ENCODE assay signal across 29 cellular contexts in the genomic region with DNA sequence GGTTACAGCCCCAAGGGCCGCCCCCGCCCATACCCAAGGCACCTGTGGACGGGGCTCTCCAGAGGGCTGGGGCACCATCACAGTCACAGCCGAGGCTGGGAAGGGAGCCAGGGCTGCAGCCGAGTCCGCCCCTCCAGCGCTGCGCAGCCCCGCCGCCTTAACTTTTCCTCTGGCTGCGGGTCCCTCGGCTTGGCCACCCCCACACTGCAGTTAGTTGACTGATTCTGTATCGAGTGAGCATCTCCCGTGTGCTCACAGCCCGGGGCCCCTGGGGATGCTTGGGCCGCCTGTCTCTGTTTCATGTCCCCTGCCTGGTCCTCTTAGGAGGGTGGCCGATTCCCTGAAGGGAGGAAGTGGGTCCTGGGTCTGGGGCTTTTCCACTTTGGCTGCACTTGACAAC. TPM values are rescaled to one million over a fixed set of nuclear protein-coding genes. Genes with fewer than 3 reads are reported as not detected.
DNase-seq lines count a peak whose midpoint lies in the region; ATAC-seq, FAIRE-seq and TF ChIP-seq lines count a peak whose summit lies in the region.
"Had no signal": no experiment of that assay in that cellular context is flagged by ENCODE, and none has a peak within 500 bp of the region (broad histone marks: within the 10 kb centered on the region; RNA-seq: fewer than 3 reads in every experiment).

No MANE protein-coding gene starts in this region.

- in situ Hi-C loops in HepG2 (cut with HindIII; ENCODE audit: extremely low pct_ligation_motif_present, low pct_unique_long_range_greater_than_20kb), result no loop called here

- TF ChIP-seq POLR2A in H1 (IDR thresholded peaks at IDR 0.05; ENCODE audit: control extremely low read depth in 1 of 2, low read depth in 2 of 2, low read length in 2 of 2), result no peak
- TF ChIP-seq POLR2A in vagina (IDR thresholded peaks at IDR 0.05), result no peak
- TF ChIP-seq POLR2A in HepG2 (IDR thresholded peaks at IDR 0.05; ENCODE audit: insufficient read depth in 1 of 2, low read depth in 2 of 2, low read length in 2 of 2), result no peak

- H3K4me1 ChIP-seq in cardiac muscle cell (ENCODE audit: low read depth) (peaks cover 23% of the 10 kb centered on the region), H1 (replicated peaks in 1 of 4; ENCODE audit: control insufficient read depth in 3 of 4, insufficient read depth in 4 of 4, low read length in 3 of 4) (no peaks in the 10 kb centered on the region), mesenchymal stem cell (ENCODE audit: control insufficient read depth, insufficient read depth, low read depth, low read length) (peaks cover 26% of the 10 kb centered on the region), vagina (peaks cover 30% of the 10 kb centered on the region), HepG2 (ENCODE audit: insufficient read depth, low read length) (peaks cover 16% of the 10 kb centered on the region)
- H3K4me1 ChIP-seq: BE2C, HAP-1 had no signal

- CTCF ChIA-PET in H1 (lab: Charles Lee; ENCODE audit: partially characterized antibody) (interaction anchor here (0.9 kb wide), 1 partner anchor 8 kb away, joined by 3 read pairs; no protein-coding TSS in a partner anchor), HepG2 (lab: Yijun Ruan, JAX; ENCODE audit: low intra/inter-chr PET ratio, low total read pairs) (no interaction called here)

- H2BK20ac ChIP-seq in H1 (ENCODE audit: low read length), result no peak overlapping the region

- H2AFZ ChIP-seq in H1 (ENCODE audit: low read length) (no peak overlapping the region), mesenchymal stem cell (ENCODE audit: low read depth, low read length) (no peak overlapping the region), HepG2 (ENCODE audit: low read length) (no peak overlapping the region)

- H3K79me2 ChIP-seq in H1 (ENCODE audit: control insufficient read depth in 1 of 2, insufficient read depth in 2 of 2, low read length in 2 of 2) (no peaks in the 10 kb centered on the region), HepG2 (ENCODE audit: insufficient read depth, low read length) (no peaks in the 10 kb centered on the region)

- no TSS peak for BruUV-seq in HepG2 (replicated peaks; lab: Mats Ljungman, UMichigan)

- H2BK5ac ChIP-seq in H1 (ENCODE audit: low read depth, low read length) (no peak overlapping the region), mesenchymal stem cell (ENCODE audit: low read depth, low read length, poor library complexity, severe bottlenecking) (no peak overlapping the region)

- H3K4ac ChIP-seq in H1 (replicated peaks; ENCODE audit: insufficient read length, low read depth, low read length), result no peak overlapping the region
- no peak overlapping the region for H3K4ac ChIP-seq in mesenchymal stem cell (ENCODE audit: low read depth in 1 of 2, low read length in 2 of 2)

- no peak overlapping the region for H3K56ac ChIP-seq in H1 (replicated peaks; ENCODE audit: insufficient read length, low read depth, low read length)

- no peak overlapping the region for H3K23ac ChIP-seq in H1 (ENCODE audit: insufficient read length)
- no peak overlapping the region for H3K23ac ChIP-seq in mesenchymal stem cell (ENCODE audit: low read length in 2 of 2)

- H3K18ac ChIP-seq in H1 (ENCODE audit: extremely low read depth, low read length) (no peak overlapping the region), mesenchymal stem cell (ENCODE audit: low read depth in 1 of 2, low read length in 2 of 2) (no peak overlapping the region)

- H3K36me3 ChIP-seq in cardiac muscle cell, result no peaks in the 10 kb centered on the region
- no peaks in the 10 kb centered on the region for H3K36me3 ChIP-seq in H1 (ENCODE audit: control insufficient read depth in 2 of 4, insufficient read depth in 4 of 4, low read length in 3 of 4)
- H3K36me3 ChIP-seq in mesenchymal stem cell (ENCODE audit: control insufficient read depth in 1 of 2, insufficient read depth in 2 of 2, low read depth in 1 of 2, low read length in 2 of 2), result no peaks in the 10 kb centered on the region
- no peaks in the 10 kb centered on the region for H3K36me3 ChIP-seq in vagina
- H3K36me3 ChIP-seq in HepG2 (replicated peaks in 1 of 2; ENCODE audit: control insufficient read depth in 1 of 2, insufficient read depth in 2 of 2, low read length in 2 of 2), result no peaks in the 10 kb centered on the region
- H3K36me3 ChIP-seq: BE2C, HAP-1, transverse colon had no signal

- H4K91ac ChIP-seq in H1 (replicated peaks; ENCODE audit: insufficient read length, low read length) (no peak overlapping the region), mesenchymal stem cell (ENCODE audit: low read length) (no peak overlapping the region)

- H3K14ac ChIP-seq in H1 (ENCODE audit: insufficient read length) (no peak overlapping the region), mesenchymal stem cell (ENCODE audit: low read length in 2 of 2) (no peak overlapping the region)

- no peak for ATAC-seq in GM21390 (IDR thresholded peaks at IDR 0.05; ENCODE audit: unreplicated experiment)
- ATAC-seq in HepG2, result no peak
- ATAC-seq: activated naive CD4-positive, alpha-beta T cell treated with anti-CD3 and anti-CD28 coated beads, Interleukin-2, amount 50 U/mL, for 72 hours; activated T-helper 17 cell treated with anti-CD3 and anti-CD28 coated beads, Interleukin-2, amount 50 U/mL, for 72 hours; naive thymus-derived CD8-positive, alpha-beta T cell; stimulated activated naive CD8-positive, alpha-beta T cell treated with anti-CD3 and anti-CD28 coated beads, Interleukin-15, amount 100 ng/mL, for 72 hours had no signal

- H3K27me3 ChIP-seq in cardiac muscle cell (no peaks in the 10 kb centered on the region), H1 (replicated peaks in 1 of 4; ENCODE audit: control insufficient read depth in 3 of 4, extremely low read depth in 1 of 4, insufficient read depth in 3 of 4, low read length in 3 of 4) (no peaks in the 10 kb centered on the region), mesenchymal stem cell (ENCODE audit: control insufficient read depth in 1 of 2, insufficient read depth in 1 of 2, low read length in 2 of 2) (no peaks in the 10 kb centered on the region), vagina (no peaks in the 10 kb centered on the region), HepG2 (ENCODE audit: control insufficient read depth in 1 of 2, insufficient read depth in 2 of 2, low read length in 2 of 2) (peaks cover under 1 to 31% of the 10 kb centered on the region in 2 experiments)
- H3K27me3 ChIP-seq: BE2C, transverse colon had no signal

- no peak overlapping the region for H3K9ac ChIP-seq in H1 (replicated peaks in 1 of 4; ENCODE audit: extremely low read depth in 1 of 4, low read depth in 3 of 4, low read length in 3 of 4)
- H3K9ac ChIP-seq in mesenchymal stem cell (ENCODE audit: low read length), result peak overlapping the region; percentile 79
- no peak overlapping the region for H3K9ac ChIP-seq in HepG2 (ENCODE audit: insufficient read depth, low read depth, low read length)
- H3K9ac ChIP-seq: KMS-11 had no signal

- H3K27ac ChIP-seq in cardiac muscle cell (peak overlapping the region; percentile 83), H1 (ENCODE audit: low read depth, low read length) (no peak overlapping the region), mesenchymal stem cell (ENCODE audit: low read length, poor library complexity, severe bottlenecking) (no peak overlapping the region), vagina (peak overlapping the region; percentile 70), HepG2 (ENCODE audit: extremely low read length, insufficient read depth, low read length) (no peak overlapping the region)
- H3K27ac ChIP-seq: KMS-11 had no signal

- H2BK12ac ChIP-seq in H1 (ENCODE audit: low read depth, low read length) (no peak overlapping the region), mesenchymal stem cell (ENCODE audit: low read length in 2 of 2) (no peak overlapping the region)

- FAIRE-seq in H1 (lab: Jason Lieb, UNC) (no peak), HepG2 (lab: Jason Lieb, UNC) (no peak)
- FAIRE-seq: small intestine had no signal

- intact Hi-C loops in cardiac septum (cut with DNase I), result no loop called here
- intact Hi-C loops in vagina (cut with DNase I), result no loop called here
- intact Hi-C loops in HepG2 (cut with micrococcal nuclease; ENCODE audit: unreplicated experiment), result no loop called here

- H4K8ac ChIP-seq in H1 (ENCODE audit: extremely low read depth, insufficient read depth, low read length) (peak overlapping the region; percentile 45; the same call in 1 of the 2 replicates), mesenchymal stem cell (ENCODE audit: low read length) (no peak overlapping the region)

- H3K79me1 ChIP-seq in H1 (ENCODE audit: low read depth, low read length) (no peaks in the 10 kb centered on the region), mesenchymal stem cell (replicated peaks; ENCODE audit: low read length, poor library complexity, severe bottlenecking) (no peaks in the 10 kb centered on the region)

- POLR2A ChIA-PET in H1 (lab: Charles Lee; ENCODE audit: partially characterized antibody), result no interaction called here
- POLR2A ChIA-PET in HepG2 (lab: Yijun Ruan, JAX), result no interaction called here

- H2AK5ac ChIP-seq in H1 (ENCODE audit: low read depth, low read length) (no peak overlapping the region), mesenchymal stem cell (ENCODE audit: low read length, severe bottlenecking) (peak overlapping the region; percentile 59)

- H2BK15ac ChIP-seq in H1 (ENCODE audit: low read length) (no peak overlapping the region), mesenchymal stem cell (ENCODE audit: low read depth, poor library complexity, severe bottlenecking) (peak overlapping the region; percentile 33)

- no peak overlapping the region for H3K4me3 ChIP-seq in cardiac muscle cell
- no peak overlapping the region for H3K4me3 ChIP-seq in H1 (ENCODE audit: extremely low read depth in 1 of 4, insufficient read depth in 2 of 4, low read depth in 3 of 4, low read length in 4 of 4)
- H3K4me3 ChIP-seq in mesenchymal stem cell (ENCODE audit: insufficient read depth in 1 of 2, low read depth in 1 of 2, low read length in 2 of 2), result no peak overlapping the region
- no peak overlapping the region for H3K4me3 ChIP-seq in vagina
- H3K4me3 ChIP-seq in HepG2 (replicated peaks in 1 of 3; ENCODE audit: insufficient read depth in 1 of 3, low read depth in 2 of 3, low read length in 3 of 3), result no peak overlapping the region
- H3K4me3 ChIP-seq: HAP-1, transverse colon had no signal

- H4K20me1 ChIP-seq in H1 (replicated peaks in 1 of 2; ENCODE audit: control insufficient read depth in 1 of 2, insufficient read depth in 2 of 2, low read length in 2 of 2), result no peaks in the 10 kb centered on the region
- no peaks in the 10 kb centered on the region for H4K20me1 ChIP-seq in HepG2 (ENCODE audit: insufficient read depth, low read length)

- 83% methylated on average over 17 of the region's 17 CpGs; no CpG with 5 or more reads in 1 of the 2 experiments for WGBS in H1 (ENCODE audit: extremely low coverage in 1 of 2, insufficient coverage in 1 of 2, insufficient read length in 1 of 2, insufficient replicate concordance in 2 of 2, low coverage in 1 of 2, low lambda C conversion rate in 2 of 2, missing lambda C conversion rate in 1 of 2), 2 experiments
- WGBS in mesenchymal stem cell, result 92% methylated on average over 17 of the region's 17 CpGs
- WGBS in HepG2 (ENCODE audit: low lambda C conversion rate), result 62% methylated on average over 7 of the region's 17 CpGs

- H3K4me2 ChIP-seq in H1 (ENCODE audit: insufficient read depth in 1 of 2, low read depth in 2 of 2, low read length in 2 of 2), result no peak overlapping the region
- no peak overlapping the region for H3K4me2 ChIP-seq in mesenchymal stem cell (ENCODE audit: low read length, poor library complexity, severe bottlenecking)
- no peak overlapping the region for H3K4me2 ChIP-seq in HepG2 (ENCODE audit: low read depth, low read length)
- H3K4me2 ChIP-seq: KMS-11 had no signal

- no peaks in the 10 kb centered on the region for H3K23me2 ChIP-seq in H1 (ENCODE audit: low read depth, low read length)

- H3K9me3 ChIP-seq in cardiac muscle cell (ENCODE audit: low read depth), result no peaks in the 10 kb centered on the region
- no peaks in the 10 kb centered on the region for H3K9me3 ChIP-seq in H1 (ENCODE audit: insufficient read depth in 2 of 2, low read depth in 1 of 2, low read length in 1 of 2)
- H3K9me3 ChIP-seq in mesenchymal stem cell (ENCODE audit: control insufficient read depth, low read length), result no peaks in the 10 kb centered on the region
- H3K9me3 ChIP-seq in vagina, result no peaks in the 10 kb centered on the region
- H3K9me3 ChIP-seq in HepG2 (ENCODE audit: low read length), result no peaks in the 10 kb centered on the region
- H3K9me3 ChIP-seq: BE2C, Caco-2, HAP-1, transverse colon had no signal

- no peak for TF ChIP-seq EP300 in H1 (IDR thresholded peaks at IDR 0.05; ENCODE audit: borderline replicate concordance in 1 of 2, low read depth in 2 of 2, low read length in 2 of 2)
- TF ChIP-seq EP300 in HepG2 (IDR thresholded peaks at IDR 0.05; ENCODE audit: low read depth in 2 of 2, low read length in 2 of 2), result no peak
- TF ChIP-seq EP300 in HepG2 (CRISPR knock-in tag; IDR thresholded peaks at IDR 0.05; ENCODE audit: borderline replicate concordance), result no peak

- no peak overlapping the region for H4K5ac ChIP-seq in H1 (ENCODE audit: insufficient read length, low read depth, low read length)

- H2BK120ac ChIP-seq in H1 (replicated peaks; ENCODE audit: low read depth, low read length), result no peak overlapping the region
- H2BK120ac ChIP-seq in mesenchymal stem cell (ENCODE audit: low read depth, low read length), result no peak overlapping the region

- DNase-seq in cardiac muscle cell (ENCODE audit: low read depth in 1 of 2, low spot score in 1 of 2), result no peak
- no peak for DNase-seq in cardiac septum (ENCODE audit: low spot score)
- DNase-seq in H1 (ENCODE audit: low read depth in 1 of 2, low spot score in 2 of 2), result no peak
- no peak for DNase-seq in mesenchymal stem cell
- DNase-seq in vagina (ENCODE audit: extremely low spot score in 2 of 2), result peak in 1 of 2 donors; percentile 42
- DNase-seq in HepG2 (ENCODE audit: low spot score), result no peak
- no peak for DNase-seq in HCEC 1CT
- DNase-seq: activated CD4-positive, alpha-beta T cell treated with anti-CD3 and anti-CD28 coated beads, Interleukin-2, amount 50 U/mL, for 4 hours; activated CD4-positive, CD25-positive, alpha-beta regulatory T cell; BE2C; Caco-2; caudate nucleus; hypothalamus; naive thymus-derived CD8-positive, alpha-beta T cell; NCI-H1417 treated with DMSO at 0.1 percent for 48 hours; NCI-H2081; NCI-H226; RPMI8226; small intestine; stimulated activated CD4-positive, alpha-beta T cell treated with anti-CD3 and anti-CD28 coated beads, Interleukin-1b, Interleukin-23, amount 100 ng/mL, for 48 hours; stimulated activated CD8-positive, alpha-beta memory T cell treated with anti-CD3 and anti-CD28 coated beads, Interleukin-4, amount 100 ng/mL, for 48 hours; stimulated activated naive CD8-positive, alpha-beta T cell treated with anti-CD3 and anti-CD28 coated beads, Interleukin-15, amount 100 ng/mL, for 72 hours; T-helper 1 cell; transverse colon had no signal

- TF ChIP-seq CTCF in cardiac muscle cell (IDR thresholded peaks at IDR 0.05; ENCODE audit: low read depth, low read length), result no peak
- no peak for TF ChIP-seq CTCF in H1 (IDR thresholded peaks at IDR 0.05; ENCODE audit: control extremely low read depth in 1 of 3, insufficient read depth in 1 of 3, low read depth in 1 of 3, low read length in 3 of 3)
- TF ChIP-seq CTCF in vagina (IDR thresholded peaks at IDR 0.05), result no peak
- TF ChIP-seq CTCF in HepG2 (CRISPR knock-in tag; IDR thresholded peaks at IDR 0.05), result no peak

- no peak for TF ChIP-seq RAD21 in H1 (IDR thresholded peaks at IDR 0.05 in 1 of 2, conservative IDR thresholded peaks at IDR 0.05 in 1 of 2; ENCODE audit: low read depth in 2 of 2, low read length in 2 of 2)
- TF ChIP-seq RAD21 in HepG2 (CRISPR knock-in tag; IDR thresholded peaks at IDR 0.05), result no peak

RNA-seq across cellular contexts. Expression of gene EMILIN2, which starts 33.7 kb away (rescaled TPM):
- 75.9 and 134 TPM in 2 replicates for total RNA-seq in cardiac muscle cell
- 96.8 and 116 TPM in 2 replicates for polyA plus RNA-seq in cardiac muscle cell
- total RNA-seq in cardiac septum, result 11.1 TPM
- total RNA-seq in H1 (2021; fragmentation: NEBNext Ultra II Directional; extraction: Animal tissue kit (Norgen Biotek cat#: 25700)), result 7.4 and 7.5 TPM in 2 replicates
- polyA plus RNA-seq in H1 (2011; rRNA removed), result 6.0 and 8.1 TPM in 2 replicates
- 8.1 TPM for polyA plus RNA-seq in H1 (2011; cell fraction: cytosol; rRNA removed)
- 16.5 TPM for polyA plus RNA-seq in H1 (2011; cell fraction: nucleus; rRNA removed)
- polyA plus RNA-seq in H1 (2012, experiment 1 of 2), result 5.2 to 7.4 TPM (median 6.3 TPM) in 4 replicates
- 4.9 TPM for polyA plus RNA-seq in H1 (2012, experiment 2 of 2)
- polyA plus RNA-seq in H1 (2013, experiment 1 of 2), result 5.3 TPM
- polyA plus RNA-seq in H1 (2013, experiment 2 of 2), result 3.7 TPM
- 1.8 and 2.9 TPM in 2 replicates for polyA minus RNA-seq in H1 (2011; rRNA and poly(A)+ RNA removed)
- 6.0 TPM for polyA minus RNA-seq in H1 (2011; cell fraction: cytosol; rRNA and poly(A)+ RNA removed)
- 13.4 TPM for polyA minus RNA-seq in H1 (2011; cell fraction: nucleus; rRNA and poly(A)+ RNA removed)
- polyA plus RNA-seq in mesenchymal stem cell (2013, experiment 1 of 2), result 3.7 TPM
- polyA plus RNA-seq in mesenchymal stem cell (2013, experiment 2 of 2), result 3.5 TPM
- total RNA-seq in vagina, result 26.8 TPM
- total RNA-seq in HepG2 (2016; rRNA removed; fragmentation: Illumina TruSeq; extraction: Trizol), result 6.9 and 8.2 TPM in 2 replicates
- 2.9 and 3.0 TPM in 2 replicates for total RNA-seq in HepG2 (2016; cell fraction: cytosol; rRNA removed; fragmentation: Illumina TruSeq; extraction: Trizol; ENCODE audit: low read depth)
- total RNA-seq in HepG2 (2016; cell fraction: insoluble cytoplasmic fraction; rRNA removed; fragmentation: Illumina TruSeq; extraction: Trizol), result 6.1 and 8.5 TPM in 2 replicates
- total RNA-seq in HepG2 (2016; cell fraction: membrane; rRNA removed; fragmentation: Illumina TruSeq; extraction: Trizol), result 7.4 and 9.6 TPM in 2 replicates
- total RNA-seq in HepG2 (2016; cell fraction: nucleus; rRNA removed; fragmentation: Illumina TruSeq; extraction: Trizol), result 9.9 and 10.2 TPM in 2 replicates
- 7.6 and 9.7 TPM in 2 replicates for polyA plus RNA-seq in HepG2 (2011; rRNA removed)
- 6.3 and 8.4 TPM in 2 replicates for polyA plus RNA-seq in HepG2 (2011; cell fraction: cytosol; rRNA removed)
- polyA plus RNA-seq in HepG2 (2011; cell fraction: nucleus; rRNA removed), result 22.2 and 25.5 TPM in 2 replicates
- 5.1 and 5.3 TPM in 2 replicates for polyA plus RNA-seq in HepG2 (2012)
- polyA plus RNA-seq in HepG2 (2016; cell fraction: cytosol; fragmentation: Illumina TruSeq; extraction: Trizol; ENCODE audit: low read depth), result 3.0 and 3.1 TPM in 2 replicates
- 7.1 and 7.9 TPM in 2 replicates for polyA plus RNA-seq in HepG2 (2016; cell fraction: insoluble cytoplasmic fraction; fragmentation: Illumina TruSeq; extraction: Trizol; ENCODE audit: low read depth)
- polyA plus RNA-seq in HepG2 (2016; cell fraction: membrane; fragmentation: Illumina TruSeq; extraction: Trizol; ENCODE audit: low read depth), result 6.1 and 7.9 TPM in 2 replicates
- polyA plus RNA-seq in HepG2 (2016; cell fraction: nucleus; fragmentation: Illumina TruSeq; extraction: Trizol; ENCODE audit: insufficient read depth, low read depth), result 22.3 and 22.8 TPM in 2 replicates
- polyA minus RNA-seq in HepG2 (2011; rRNA and poly(A)+ RNA removed; ENCODE audit: low replicate concordance), result 3.9 TPM in 1 of 2 replicates, not detected in the other
- polyA minus RNA-seq in HepG2 (2011; cell fraction: cytosol; rRNA and poly(A)+ RNA removed), result 3.7 and 4.2 TPM in 2 replicates
- polyA minus RNA-seq in HepG2 (2011; cell fraction: nucleus; rRNA and poly(A)+ RNA removed), result 10.1 and 12.4 TPM in 2 replicates

Comparison
In these comparisons a context has a peak if more than half of its experiments do, and no peak if none do; other contexts are left out.
1. H3K27ac ChIP-seq: peak in cardiac muscle cell (single experiment) and vagina (single experiment); none in H1 (single experiment), mesenchymal stem cell (single experiment) and HepG2 (single experiment).